28 cellular contexts compared by ENCODE assay signal in the genomic region with DNA sequence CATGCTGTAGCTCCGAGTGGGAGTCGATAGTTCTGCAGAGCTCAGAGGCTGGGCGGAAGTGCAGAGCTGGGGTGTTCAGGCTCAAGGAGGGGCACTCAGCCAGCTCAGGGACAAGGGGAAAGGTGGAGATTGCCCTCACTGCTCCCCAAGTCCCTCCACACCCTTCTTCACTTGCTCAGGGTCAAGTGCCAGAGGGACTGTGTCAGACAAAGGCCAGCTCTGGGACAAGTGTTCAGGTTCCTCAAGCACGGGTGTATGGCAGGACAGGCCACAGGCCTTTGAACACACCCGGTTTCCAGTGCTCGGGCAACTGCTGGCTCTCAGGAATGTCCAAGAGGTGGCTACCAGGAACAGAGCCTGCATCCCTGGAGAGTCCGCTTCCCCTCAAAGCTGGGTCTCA.
"Had no signal": no experiment of that assay in that cellular context is flagged by ENCODE, and none has a peak within 500 bp of the region (broad histone marks: within the 10 kb centered on the region; RNA-seq: fewer than 3 reads in every experiment).

No MANE protein-coding gene starts in this region.

- H3K27me3 ChIP-seq: neural progenitor cell, ovary, right atrium auricular region, right lobe of liver, upper lobe of right lung had no signal

- H3K27ac Mint-ChIP-seq: immature natural killer cell; naive B cell; natural killer cell; nephron progenitor cell; progenitor cell of endocrine pancreas; stimulated activated naive CD8-positive, alpha-beta T cell treated with anti-CD3 and anti-CD28 coated beads, Interleukin-15, Interleukin-2, amounts not matched to agents 100 ng/mL and 50 ng/mL, for 24 hours had no signal

- DNase-seq: hypothalamus; immature natural killer cell; kidney; left colon; left lung; lower lobe of right lung; mammary epithelial cell; mesenchymal stem cell; naive B cell; natural killer cell; nephron progenitor cell; ovary; right lobe of liver; stimulated activated CD4-positive, alpha-beta T cell treated with anti-CD3 and anti-CD28 coated beads, Interleukin-1b, Interleukin-23, amount 100 ng/mL, for 48 hours; stimulated activated CD4-positive, alpha-beta T cell treated with anti-CD3 and anti-CD28 coated beads, Interleukin-2, amount 100 ng/mL, for 48 hours; stimulated activated CD4-positive, alpha-beta T cell treated with anti-CD3 and anti-CD28 coated beads, Interleukin-4, amount 100 ng/mL, for 4 hours; stimulated activated CD8-positive, alpha-beta memory T cell treated with anti-CD3 and anti-CD28 coated beads, Interleukin-4, amount 100 ng/mL, for 48 hours; stimulated activated naive CD4-positive, alpha-beta T cell; tibial artery; trophoblast cell; upper lobe of right lung had no signal

- H3K9me3 Mint-ChIP-seq: immature natural killer cell; natural killer cell; stimulated activated naive CD8-positive, alpha-beta T cell treated with anti-CD3 and anti-CD28 coated beads, Interleukin-15, Interleukin-2, amounts not matched to agents 100 ng/mL and 50 ng/mL, for 24 hours had no signal

- H3K4me3 ChIP-seq: left lung, lower lobe of right lung, neural progenitor cell, ovary, right atrium auricular region, right lobe of liver, smooth muscle cell, suprapubic skin, thoracic aorta, tibial artery, upper lobe of right lung had no signal

- H3K27ac ChIP-seq: left lung, lower lobe of right lung, neural progenitor cell, ovary, right atrium auricular region, right lobe of liver, suprapubic skin, thoracic aorta, tibial artery, upper lobe of right lung had no signal

- H3K36me3 Mint-ChIP-seq: immature natural killer cell, naive B cell, natural killer cell, neural progenitor cell had no signal

- H3K4me3 Mint-ChIP-seq: immature natural killer cell; naive B cell; natural killer cell; nephron progenitor cell; neural progenitor cell; stimulated activated naive CD8-positive, alpha-beta T cell treated with anti-CD3 and anti-CD28 coated beads, Interleukin-15, Interleukin-2, amounts not matched to agents 100 ng/mL and 50 ng/mL, for 24 hours had no signal

- H3K36me3 ChIP-seq: left lung, lower lobe of right lung, neural progenitor cell, ovary, right atrium auricular region, right lobe of liver, suprapubic skin, thoracic aorta, tibial artery, upper lobe of right lung had no signal

- H3K9me3 ChIP-seq: lower lobe of right lung, ovary, right atrium auricular region, right lobe of liver, suprapubic skin, thoracic aorta, upper lobe of right lung had no signal

- H3K4me1 Mint-ChIP-seq: immature natural killer cell, naive B cell, natural killer cell had no signal

- ATAC-seq: left colon, left lung, natural killer cell, upper lobe of right lung had no signal
